22 cellular contexts compared by ENCODE assay signal in the genomic region with DNA sequence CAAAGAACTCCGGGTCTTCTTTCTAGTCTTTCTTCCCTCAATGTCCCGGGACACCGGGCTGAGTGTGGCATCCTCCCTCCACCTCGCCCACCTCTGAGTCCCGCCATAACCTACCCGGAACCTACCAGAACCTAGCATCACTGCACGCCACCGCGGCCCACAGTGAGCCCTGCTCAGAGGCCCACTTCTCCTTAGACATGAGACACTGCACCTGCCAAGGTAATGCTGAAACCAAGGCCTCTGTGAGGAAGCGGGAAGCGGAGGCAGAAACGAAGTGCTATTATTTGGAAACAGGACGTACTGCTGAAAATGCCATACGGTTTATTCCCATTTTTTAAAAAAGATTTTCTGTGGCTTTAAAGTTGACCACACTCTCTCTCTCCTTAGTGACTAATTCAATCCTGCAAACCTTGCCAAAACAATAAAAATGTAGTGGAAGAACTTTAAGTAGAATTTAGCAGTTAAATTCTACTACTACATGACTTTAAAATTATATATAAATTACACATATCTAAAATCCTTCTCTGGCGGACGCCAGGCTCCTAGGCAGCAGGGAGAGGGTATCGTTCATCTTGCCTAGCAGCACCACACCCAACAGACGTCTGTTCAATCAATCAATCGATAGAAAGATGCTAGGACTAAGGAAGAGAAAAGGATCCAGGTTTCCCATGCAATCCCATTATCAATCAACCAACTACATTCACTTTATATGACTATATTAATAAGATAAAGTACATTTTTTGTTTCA.
DNase-seq lines count a peak whose midpoint lies in the region; FAIRE-seq and TF ChIP-seq lines count a peak whose summit lies in the region.
"Had no signal": no experiment of that assay in that cellular context is flagged by ENCODE, and none has a peak within 500 bp of the region (broad histone marks: within the 10 kb centered on the region; RNA-seq: fewer than 3 reads in every experiment).

No MANE protein-coding gene starts in this region.

- no peaks in the 10 kb centered on the region for H3K27me3 ChIP-seq in astrocyte (ENCODE audit: insufficient read depth, low read length)
- no peaks in the 10 kb centered on the region for H3K27me3 ChIP-seq in testis
- no peaks in the 10 kb centered on the region for H3K27me3 ChIP-seq in effector memory CD4-positive, alpha-beta T cell (replicated peaks; ENCODE audit: control insufficient read depth, insufficient read depth, low read length, poor library complexity, severe bottlenecking)

- H3K4me1 ChIP-seq in astrocyte (ENCODE audit: insufficient read depth, low read length) (peaks cover 16% of the 10 kb centered on the region), testis (peaks cover 56% of the 10 kb centered on the region)
- H3K4me1 ChIP-seq in effector memory CD4-positive, alpha-beta T cell (ENCODE audit: control insufficient read depth, insufficient read depth, low read length, poor library complexity, severe bottlenecking), result no peaks in the 10 kb centered on the region
- H3K4me1 ChIP-seq: Caco-2 had no signal

- H3K27me3 Mint-ChIP-seq in astrocyte (ENCODE audit: low read depth, unreplicated experiment), result no peaks in the 10 kb centered on the region

- no peak for FAIRE-seq in astrocyte (lab: Jason Lieb, UNC)
- FAIRE-seq: G401.6, GM12878 had no signal

- H3K4me1 Mint-ChIP-seq in astrocyte (ENCODE audit: low read depth, unreplicated experiment), result peaks cover 27% of the 10 kb centered on the region

- intact Hi-C loops in testis (cut with DNase I; ENCODE audit: low total_unique reads), result no loop called here

- no peak overlapping the region for H3K4me3 Mint-ChIP-seq in astrocyte (ENCODE audit: unreplicated experiment)
- H3K4me3 Mint-ChIP-seq: activated CD4-positive, alpha-beta T cell treated with anti-CD3 and anti-CD28 coated beads for 36 hours; neural crest cell had no signal

- H3K36me3 Mint-ChIP-seq in astrocyte (ENCODE audit: low read depth, unreplicated experiment), result peaks cover 6% of the 10 kb centered on the region

- peak; percentile 58 for DNase-seq in ELR (ENCODE audit: low read depth)
- DNase-seq in astrocyte (ENCODE audit: low read depth), result peak; percentile 71
- peak; percentile 46 for DNase-seq in iris pigment epithelial cell (ENCODE audit: low read depth)
- DNase-seq in testis, result no peak
- no peak for DNase-seq in anterior cingulate cortex (lab: John Stamatoyannopoulos, UW)
- DNase-seq in effector memory CD4-positive, alpha-beta T cell, result no peak
- no peak for DNase-seq in HPDE6-E6E7 (ENCODE audit: extremely low spot score)
- DNase-seq in nucleus accumbens (lab: John Stamatoyannopoulos, UW), result no peak
- DNase-seq: activated CD4-positive, alpha-beta T cell treated with anti-CD3 and anti-CD28 coated beads for 36 hours; activated gamma-delta T cell; Caco-2; left cardiac atrium; NCI-H1436 treated with DMSO at 0.1 percent for 48 hours; NCI-H82; PC-9; retina; stimulated activated naive CD4-positive, alpha-beta T cell treated with Interleukin-2 at 50 U/mL for 16 hours; T1000 had no signal

- TF ChIP-seq CTCF in astrocyte (IDR thresholded peaks at IDR 0.05; ENCODE audit: insufficient read depth, low read depth, low read length) (no peak), testis (IDR thresholded peaks at IDR 0.05) (no peak)

- H3K4me3 ChIP-seq in astrocyte (ENCODE audit: insufficient read depth, low read depth, low read length) (no peak overlapping the region), testis (no peak overlapping the region)
- H3K4me3 ChIP-seq in effector memory CD4-positive, alpha-beta T cell (ENCODE audit: insufficient read depth, low read depth, low read length, poor library complexity, severe bottlenecking), result no peak overlapping the region
- H3K4me3 ChIP-seq: GM12878, PC-9, SK-N-MC had no signal

- peaks cover 77% of the 10 kb centered on the region for H4K20me1 ChIP-seq in astrocyte (ENCODE audit: insufficient read depth, low read length)

- peaks cover 72% of the 10 kb centered on the region for H3K79me2 ChIP-seq in astrocyte (ENCODE audit: insufficient read depth, low read length)

- H3K27ac Mint-ChIP-seq in astrocyte (ENCODE audit: unreplicated experiment), result peak overlapping the region; percentile 36
- H3K27ac Mint-ChIP-seq: activated CD4-positive, alpha-beta T cell treated with anti-CD3 and anti-CD28 coated beads for 36 hours had no signal

- no peaks in the 10 kb centered on the region for H3K9me3 ChIP-seq in astrocyte (ENCODE audit: insufficient read depth, low read depth, low read length)
- no peaks in the 10 kb centered on the region for H3K9me3 ChIP-seq in testis
- no peaks in the 10 kb centered on the region for H3K9me3 ChIP-seq in effector memory CD4-positive, alpha-beta T cell (ENCODE audit: control insufficient read depth, low read length)
- H3K9me3 ChIP-seq: Caco-2 had no signal

- H3K27ac ChIP-seq in astrocyte (ENCODE audit: low read depth, low read length) (peak overlapping the region; percentile 8), testis (peak overlapping the region; percentile 27 to 62)
- no peak overlapping the region for H3K27ac ChIP-seq in effector memory CD4-positive, alpha-beta T cell (ENCODE audit: insufficient read depth, low read length, poor library complexity, severe bottlenecking)
- H3K27ac ChIP-seq: PC-9, SK-N-MC had no signal

- no peak for TF ChIP-seq POLR2A in testis (IDR thresholded peaks at IDR 0.05)

- no peak overlapping the region for H3K9ac ChIP-seq in astrocyte (ENCODE audit: low read length)

- no peak overlapping the region for H2AFZ ChIP-seq in astrocyte (ENCODE audit: low read depth, low read length)
- H2AFZ ChIP-seq: PC-9 had no signal

- H3K9me3 Mint-ChIP-seq in astrocyte (ENCODE audit: unreplicated experiment), result no peaks in the 10 kb centered on the region
- H3K9me3 Mint-ChIP-seq: neural crest cell had no signal

- peak overlapping the region; percentile 64 for H3K4me2 ChIP-seq in astrocyte (ENCODE audit: low read length)
- H3K4me2 ChIP-seq: PC-9 had no signal

- H3K36me3 ChIP-seq in astrocyte (ENCODE audit: insufficient read depth, low read length) (no peaks in the 10 kb centered on the region), testis (ENCODE audit: low read depth, missing control alignments) (no peaks in the 10 kb centered on the region)
- no peaks in the 10 kb centered on the region for H3K36me3 ChIP-seq in effector memory CD4-positive, alpha-beta T cell (ENCODE audit: control insufficient read depth, insufficient read depth, low read length)

- WGBS in testis, 2 donors, result 76 to 79% methylated on average over 16 to 19 of the region's 19 CpGs

Comparison
In these comparisons a context has a peak if more than half of its experiments do, and no peak if none do; other contexts are left out.
1. DNase-seq: peak in ELR (single experiment), astrocyte (single experiment) and iris pigment epithelial cell (single experiment); none in testis (single experiment), anterior cingulate cortex (0 of 58), effector memory CD4-positive, alpha-beta T cell (0 of 3), HPDE6-E6E7 (single experiment) and nucleus accumbens (0 of 56).